Comparison of ENCODE assay signal across 9 cellular contexts in the genomic region with DNA sequence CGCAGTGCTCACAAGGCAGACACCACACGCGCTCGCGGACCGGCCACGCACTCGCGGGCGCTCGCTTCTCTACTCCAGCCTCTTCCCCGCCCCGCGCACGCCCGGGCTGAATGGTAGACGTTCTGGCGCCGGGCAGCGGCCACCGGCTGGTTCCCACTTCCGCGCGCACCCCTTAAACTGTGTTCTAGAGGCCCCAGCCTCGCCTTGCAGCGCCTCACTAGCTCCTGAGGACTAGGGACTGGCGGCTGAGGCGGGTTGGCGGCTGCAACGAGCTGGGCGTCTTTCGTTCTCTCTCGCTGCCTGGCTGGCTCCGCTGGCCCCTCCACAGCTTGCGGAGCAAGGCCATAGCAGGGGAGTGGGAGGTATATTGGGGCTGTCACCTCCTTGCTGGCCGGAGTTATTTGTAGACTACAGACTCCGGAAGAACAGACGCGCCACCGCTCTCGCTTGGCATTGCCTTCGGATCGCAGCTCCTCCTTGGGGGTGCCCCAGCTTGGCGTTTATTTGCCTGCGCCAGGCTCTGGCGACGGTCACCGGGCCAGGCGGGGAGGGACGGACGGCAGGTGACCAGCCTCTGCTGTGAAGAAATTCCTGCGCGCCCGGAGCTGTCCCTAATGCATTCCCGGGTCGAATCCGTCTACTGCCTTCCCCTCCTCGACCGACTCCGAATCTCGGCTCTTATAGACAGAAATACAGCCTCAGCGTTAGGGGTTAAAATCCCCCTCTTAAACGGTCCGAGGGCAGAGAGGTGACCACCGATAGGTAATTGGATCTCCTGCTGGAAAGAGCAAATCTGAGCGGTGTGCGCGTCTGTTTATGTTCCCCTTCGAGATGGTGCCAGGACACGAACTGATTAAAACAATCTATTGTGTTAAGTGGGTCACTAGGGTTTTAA. TPM values are rescaled to one million over a fixed set of nuclear protein-coding genes. Genes with fewer than 3 reads are reported as not detected.
DNase-seq lines count a peak whose midpoint lies in the region; ATAC-seq, FAIRE-seq and TF ChIP-seq lines count a peak whose summit lies in the region.
"Had no signal": no experiment of that assay in that cellular context is flagged by ENCODE, and none has a peak within 500 bp of the region (broad histone marks: within the 10 kb centered on the region; RNA-seq: fewer than 3 reads in every experiment).

No MANE protein-coding gene starts in this region.

- no peak overlapping the region for H3K27ac Mint-ChIP-seq in activated naive CD8-positive, alpha-beta T cell treated with anti-CD3 and anti-CD28 coated beads for 36 hours
- H3K27ac Mint-ChIP-seq in stimulated activated memory B cell treated with anti-CD40 and anti-IgM and Interleukin-4, amounts not matched to agents 10 μg/mL and 1 μg/mL and 100 μg/mL, for 72 hours = no peak overlapping the region

- H4K20me1 ChIP-seq in keratinocyte (ENCODE audit: control insufficient read depth, extremely low read depth, insufficient read depth, low read length) = no peaks in the 10 kb centered on the region

- peak overlapping the region; percentile 18 for H3K4me3 Mint-ChIP-seq in activated naive CD8-positive, alpha-beta T cell treated with anti-CD3 and anti-CD28 coated beads for 36 hours
- H3K4me3 Mint-ChIP-seq in stimulated activated memory B cell treated with anti-CD40 and anti-IgM and Interleukin-4, amounts not matched to agents 10 μg/mL and 1 μg/mL and 100 μg/mL, for 72 hours = peak overlapping the region; percentile 54

- H3K9me3 Mint-ChIP-seq in activated naive CD8-positive, alpha-beta T cell treated with anti-CD3 and anti-CD28 coated beads for 36 hours = no peaks in the 10 kb centered on the region
- H3K9me3 Mint-ChIP-seq in stimulated activated memory B cell treated with anti-CD40 and anti-IgM and Interleukin-4, amounts not matched to agents 10 μg/mL and 1 μg/mL and 100 μg/mL, for 72 hours = no peaks in the 10 kb centered on the region

- peak overlapping the region; percentile 78 for H3K4me2 ChIP-seq in keratinocyte (ENCODE audit: control insufficient read depth, extremely low read depth, insufficient read depth, low read depth, low read length)

- peak overlapping the region; percentile 20 to 53 (median 30) for H3K4me3 ChIP-seq in keratinocyte (ENCODE audit: control insufficient read depth in 2 of 3, extremely low read depth in 1 of 3, insufficient read depth in 2 of 3, low read depth in 1 of 3, low read length in 3 of 3)

- no peak overlapping the region for H3K27ac ChIP-seq in keratinocyte (ENCODE audit: control insufficient read depth, insufficient read depth, low read length)

- no peaks in the 10 kb centered on the region for H3K36me3 ChIP-seq in keratinocyte (ENCODE audit: control insufficient read depth in 2 of 2, extremely low read depth in 1 of 2, insufficient read depth in 2 of 2, low read length in 2 of 2)

- H3K79me2 ChIP-seq in keratinocyte (ENCODE audit: control insufficient read depth, insufficient read depth, low read length) = no peaks in the 10 kb centered on the region

- H3K9ac ChIP-seq in keratinocyte (ENCODE audit: control insufficient read depth, extremely low read depth, insufficient read depth, low read length) = no peak overlapping the region

- peaks cover 83% of the 10 kb centered on the region for H3K27me3 Mint-ChIP-seq in activated naive CD8-positive, alpha-beta T cell treated with anti-CD3 and anti-CD28 coated beads for 36 hours
- H3K27me3 Mint-ChIP-seq in stimulated activated memory B cell treated with anti-CD40 and anti-IgM and Interleukin-4, amounts not matched to agents 10 μg/mL and 1 μg/mL and 100 μg/mL, for 72 hours = peaks cover 66% of the 10 kb centered on the region

- no peaks in the 10 kb centered on the region for H3K9me3 ChIP-seq in keratinocyte (ENCODE audit: control insufficient read depth, low read depth, low read length)

- no peak for ATAC-seq in stimulated activated memory B cell treated with anti-CD40 and anti-IgM and Interleukin-4, amounts not matched to agents 10 μg/mL and 1 μg/mL and 100 μg/mL, for 72 hours
- ATAC-seq in HG03520 (IDR thresholded peaks at IDR 0.05; ENCODE audit: unreplicated experiment) = no peak
- ATAC-seq in HG03460 (IDR thresholded peaks at IDR 0.05; ENCODE audit: unreplicated experiment) = no peak

- peaks cover 26% of the 10 kb centered on the region for H3K4me1 Mint-ChIP-seq in activated naive CD8-positive, alpha-beta T cell treated with anti-CD3 and anti-CD28 coated beads for 36 hours
- H3K4me1 Mint-ChIP-seq in stimulated activated memory B cell treated with anti-CD40 and anti-IgM and Interleukin-4, amounts not matched to agents 10 μg/mL and 1 μg/mL and 100 μg/mL, for 72 hours = peaks cover 26% of the 10 kb centered on the region

- TF ChIP-seq CTCF in keratinocyte (optimal IDR thresholded peaks at IDR 0.05 in 1 of 3, IDR thresholded peaks at IDR 0.05 in 1 of 3, conservative IDR thresholded peaks at IDR 0.05 in 1 of 3; ENCODE audit: extremely low read depth in 1 of 3, insufficient read depth in 2 of 3, low read length in 3 of 3) = no peak

- H3K9me1 ChIP-seq in keratinocyte (ENCODE audit: control insufficient read depth, extremely low read depth, insufficient read depth, low read length) = no peaks in the 10 kb centered on the region

- peak; percentile 16 for DNase-seq in NCI-H1092 treated with DMSO at 0.1 percent for 48 hours (lab: John Stamatoyannopoulos, UW)
- DNase-seq in NCI-H1092 (lab: John Stamatoyannopoulos, UW) = no peak
- DNase-seq in activated naive CD8-positive, alpha-beta T cell treated with anti-CD3 and anti-CD28 coated beads for 36 hours = peak; percentile 8
- no peak for DNase-seq in keratinocyte (ENCODE audit: low read depth, low spot score)
- DNase-seq in SW 1271 (lab: John Stamatoyannopoulos, UW) = no peak

- H2AFZ ChIP-seq in keratinocyte (ENCODE audit: control insufficient read depth, low read length) = peak overlapping the region; percentile 53

- peaks cover 5% of the 10 kb centered on the region for H3K4me1 ChIP-seq in keratinocyte (ENCODE audit: control insufficient read depth, extremely low read depth, insufficient read depth, low read length)

- dilution Hi-C loops in keratinocyte (cut with MboI; ENCODE audit: extremely low pct_ligation_motif_present, low sequenced_read_pairs) = no loop called here

- no peaks in the 10 kb centered on the region for H3K36me3 Mint-ChIP-seq in activated naive CD8-positive, alpha-beta T cell treated with anti-CD3 and anti-CD28 coated beads for 36 hours
- no peaks in the 10 kb centered on the region for H3K36me3 Mint-ChIP-seq in stimulated activated memory B cell treated with anti-CD40 and anti-IgM and Interleukin-4, amounts not matched to agents 10 μg/mL and 1 μg/mL and 100 μg/mL, for 72 hours

- FAIRE-seq in keratinocyte (lab: Jason Lieb, UNC) = no peak

- H3K27me3 ChIP-seq in keratinocyte (ENCODE audit: control insufficient read depth, extremely low read depth, insufficient read depth, low read length) = peaks cover 66% of the 10 kb centered on the region

RNA-seq across cellular contexts. Expression of gene GREM1, which starts 1.3 kb away (rescaled TPM):
- total RNA-seq in activated naive CD8-positive, alpha-beta T cell treated with anti-CD3 and anti-CD28 coated beads for 36 hours = not detected
- 0.02 to 0.04 TPM in 2 of 3 replicates, not detected in the other for polyA plus RNA-seq in keratinocyte
- 0.10 TPM for polyA plus RNA-seq in keratinocyte (2011; ENCODE audit: low read depth)
- under 0.01 and 0.02 TPM in 2 replicates for polyA plus RNA-seq in keratinocyte (2011; cell fraction: cytosol; rRNA removed)
- 0.04 and 0.09 TPM in 2 replicates for polyA plus RNA-seq in keratinocyte (2011; cell fraction: nucleus; rRNA removed)
- polyA plus RNA-seq in keratinocyte (2012; ENCODE audit: low replicate concordance) = 0.01 TPM in 1 of 2 replicates, not detected in the other
- 0.62 TPM in 1 of 3 replicates, not detected in the others for polyA minus RNA-seq in keratinocyte
- not detected for polyA minus RNA-seq in keratinocyte (2011; cell fraction: cytosol; rRNA and poly(A)+ RNA removed)
- polyA minus RNA-seq in keratinocyte (2011; cell fraction: nucleus; rRNA and poly(A)+ RNA removed) = not detected in 2 replicates
- total RNA-seq: NCI-H460 had no signal

Comparison
In these comparisons a context has a peak if more than half of its experiments do, and no peak if none do; other contexts are left out.
1. DNase-seq: peak in NCI-H1092 treated with DMSO at 0.1 percent for 48 hours (single experiment) and activated naive CD8-positive, alpha-beta T cell treated with anti-CD3 and anti-CD28 coated beads for 36 hours (single experiment); none in NCI-H1092 (single experiment), keratinocyte (single experiment) and SW 1271 (0 of 2).